ENCODE assay signal across 9 cellular contexts in the genomic region with DNA sequence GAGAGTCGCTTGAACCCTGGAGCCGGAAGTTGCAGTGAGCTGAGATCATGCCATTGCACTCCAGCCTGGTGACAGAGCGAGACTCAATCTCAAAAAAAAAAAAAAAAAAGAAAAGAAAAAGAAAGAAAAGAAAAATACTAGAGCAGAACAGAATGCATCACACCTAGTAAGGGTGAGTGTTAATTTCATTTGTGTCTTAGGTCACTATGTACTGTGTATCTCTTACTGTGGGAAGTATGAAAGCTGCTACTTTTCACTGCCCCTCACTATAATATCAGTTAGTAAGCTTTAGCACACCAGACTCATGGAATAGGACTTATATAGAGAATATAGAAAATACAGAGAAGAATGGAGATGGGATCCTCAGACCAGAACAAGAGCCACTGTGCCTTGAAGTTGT. TPM values are rescaled to one million over a fixed set of nuclear protein-coding genes. Genes with fewer than 3 reads are reported as not detected.
DNase-seq lines count a peak whose midpoint lies in the region; ATAC-seq and TF ChIP-seq lines count a peak whose summit lies in the region.
"Had no signal": no experiment of that assay in that cellular context is flagged by ENCODE, and none has a peak within 500 bp of the region (broad histone marks: within the 10 kb centered on the region; RNA-seq: fewer than 3 reads in every experiment).

No MANE protein-coding gene starts in this region.

- H3K36me3 ChIP-seq in fibroblast of lung (ENCODE audit: control insufficient read depth, insufficient read depth, low read length) (peaks cover 13% of the 10 kb centered on the region), tibial artery (peaks cover 42 to 53% (median 44%) of the 10 kb centered on the region in 3 donors), PC-3 (ENCODE audit: low read depth, low read length) (peaks cover 12% of the 10 kb centered on the region)

- ATAC-seq in HG02623 (IDR thresholded peaks at IDR 0.05; ENCODE audit: unreplicated experiment) (no peak), PC-3 (no peak)

- no peaks in the 10 kb centered on the region for H3K9me3 ChIP-seq in fibroblast of lung (ENCODE audit: control insufficient read depth, insufficient read depth, low read depth, low read length)
- H3K9me3 ChIP-seq in tibial artery = no peaks in the 10 kb centered on the region
- H3K9me3 ChIP-seq in PC-3 (ENCODE audit: low read length) = no peaks in the 10 kb centered on the region

- no TSS peak for BruUV-seq in PC-3 (replicated peaks; lab: Mats Ljungman, UMichigan)

- no peaks in the 10 kb centered on the region for H3K9me3 Mint-ChIP-seq in activated naive CD4-positive, alpha-beta T cell treated with anti-CD3 and anti-CD28 coated beads, Interleukin-2, amount 50 U/mL, for 24 hours
- H3K9me3 Mint-ChIP-seq in IgD-negative memory B cell = no peaks in the 10 kb centered on the region

- H3F3A ChIP-seq in PC-3 (ENCODE audit: low read length, unreplicated experiment) = no peaks in the 10 kb centered on the region

- no peak overlapping the region for H3K9ac ChIP-seq in fibroblast of lung (ENCODE audit: insufficient read depth, low read length)
- no peak overlapping the region for H3K9ac ChIP-seq in PC-3 (ENCODE audit: low read length)

- no peak overlapping the region for H3K4me3 Mint-ChIP-seq in activated naive CD4-positive, alpha-beta T cell treated with anti-CD3 and anti-CD28 coated beads, Interleukin-2, amount 50 U/mL, for 24 hours
- peak overlapping the region in 2 of 4 donors; percentile 13 to 79 for H3K4me3 Mint-ChIP-seq in IgD-negative memory B cell

- peaks cover 13% of the 10 kb centered on the region for H3K36me3 Mint-ChIP-seq in activated naive CD4-positive, alpha-beta T cell treated with anti-CD3 and anti-CD28 coated beads, Interleukin-2, amount 50 U/mL, for 24 hours
- H3K36me3 Mint-ChIP-seq in IgD-negative memory B cell = no peaks in the 10 kb centered on the region

- POLR2A ChIA-PET in PC-3 (lab: Charles Lee; ENCODE audit: unreplicated experiment) = no interaction called here

- H2AFZ ChIP-seq in fibroblast of lung (ENCODE audit: low read length) = no peak overlapping the region
- no peak overlapping the region for H2AFZ ChIP-seq in PC-3 (ENCODE audit: low read length)

- no peak overlapping the region for H3K4me3 ChIP-seq in fibroblast of lung (replicated peaks in 1 of 4; ENCODE audit: control extremely low read depth in 1 of 4, insufficient read depth in 1 of 4, low read depth in 3 of 4, low read length in 4 of 4)
- no peak overlapping the region for H3K4me3 ChIP-seq in tibial artery
- no peak overlapping the region for H3K4me3 ChIP-seq in PC-3 (ENCODE audit: low read length)

- no peaks in the 10 kb centered on the region for H3K27me3 ChIP-seq in fibroblast of lung (ENCODE audit: control insufficient read depth, insufficient read depth, low read length)
- H3K27me3 ChIP-seq in tibial artery = no peaks in the 10 kb centered on the region
- no peaks in the 10 kb centered on the region for H3K27me3 ChIP-seq in PC-3 (ENCODE audit: low read length)

- H3K79me2 ChIP-seq in fibroblast of lung (ENCODE audit: control insufficient read depth, insufficient read depth, low read length) (peaks cover 60% of the 10 kb centered on the region), PC-3 (ENCODE audit: low read length) (no peaks in the 10 kb centered on the region)

- CTCF ChIA-PET in PC-3 (lab: Charles Lee) = interaction anchor here (2.3 kb wide), 1 partner anchor 80 kb away, joined by 8 read pairs; no protein-coding TSS in a partner anchor

- H3K4me1 ChIP-seq in fibroblast of lung (ENCODE audit: control insufficient read depth, extremely low read depth, insufficient read depth, low read length) = peaks cover 22% of the 10 kb centered on the region
- peaks cover 0 to 94% (median 25%) of the 10 kb centered on the region in 4 donors for H3K4me1 ChIP-seq in tibial artery
- H3K4me1 ChIP-seq in PC-3 (ENCODE audit: insufficient read depth, low read length) = no peaks in the 10 kb centered on the region; the same call in 1 of the 2 replicates

- H3K27ac ChIP-seq in fibroblast of lung (ENCODE audit: insufficient read depth, low read length) = peak overlapping the region; percentile 32
- peak overlapping the region; percentile 72 to 84 for H3K27ac ChIP-seq in tibial artery
- H3K27ac ChIP-seq in PC-3 (ENCODE audit: low read length) = no peak overlapping the region

- peak overlapping the region; percentile 47 for H3K27ac Mint-ChIP-seq in activated naive CD4-positive, alpha-beta T cell treated with anti-CD3 and anti-CD28 coated beads, Interleukin-2, amount 50 U/mL, for 24 hours
- H3K27ac Mint-ChIP-seq in IgD-negative memory B cell = peak overlapping the region in 2 of 3 donors; percentile 16 to 71

- DNase-seq in activated naive CD4-positive, alpha-beta T cell treated with Interleukin-2 at 50 U/mL for 16 hours = no peak
- DNase-seq in fibroblast of lung (ENCODE audit: low read depth in 2 of 2) (no peak), tibial artery (no peak), PC-3 (no peak)
- no peak for DNase-seq in stimulated activated CD4-positive, alpha-beta T cell treated with anti-CD3 and anti-CD28 coated beads, Interleukin-15, amount 100 ng/mL, for 24 hours
- DNase-seq: NCI-H1048 had no signal

- no peaks in the 10 kb centered on the region for H4K20me1 ChIP-seq in fibroblast of lung (ENCODE audit: control insufficient read depth, extremely low read depth, insufficient read depth, low read length)
- H4K20me1 ChIP-seq in PC-3 (ENCODE audit: low read length) = no peaks in the 10 kb centered on the region

- H3K4me1 Mint-ChIP-seq in activated naive CD4-positive, alpha-beta T cell treated with anti-CD3 and anti-CD28 coated beads, Interleukin-2, amount 50 U/mL, for 24 hours = peaks cover 35% of the 10 kb centered on the region
- peaks cover 26 to 36% (median 34%) of the 10 kb centered on the region in 3 donors for H3K4me1 Mint-ChIP-seq in IgD-negative memory B cell

- no peaks in the 10 kb centered on the region for H3K9me2 ChIP-seq in PC-3 (replicated peaks; ENCODE audit: low read length)

- H3K4me2 ChIP-seq in fibroblast of lung (ENCODE audit: extremely low read depth, insufficient read depth, low read length) = no peak overlapping the region
- H3K4me2 ChIP-seq in PC-3 (ENCODE audit: low read length) = no peak overlapping the region; the same call in 1 of the 2 replicates

- no peak for TF ChIP-seq CTCF in fibroblast of lung (conservative IDR thresholded peaks at IDR 0.05 in 1 of 2, IDR thresholded peaks at IDR 0.05 in 1 of 2; ENCODE audit: low read depth in 1 of 2, low read length in 2 of 2)
- TF ChIP-seq CTCF in tibial artery (IDR thresholded peaks at IDR 0.05) = no peak
- no peak for TF ChIP-seq CTCF in PC-3 (conservative IDR thresholded peaks at IDR 0.05; ENCODE audit: low read depth, low read length)

- no peaks in the 10 kb centered on the region for H3K27me3 Mint-ChIP-seq in activated naive CD4-positive, alpha-beta T cell treated with anti-CD3 and anti-CD28 coated beads, Interleukin-2, amount 50 U/mL, for 24 hours
- H3K27me3 Mint-ChIP-seq in IgD-negative memory B cell = no peaks in the 10 kb centered on the region

- intact Hi-C loops in tibial artery (cut with DNase I; ENCODE audit: low total_unique reads) = no loop called here
- intact Hi-C loops in PC-3 (cut with micrococcal nuclease) = loop anchor here (1.0 to 5.0 kb wide), 2 partner anchors 34 to 80 kb away; no protein-coding TSS in a partner anchor

RNA-seq across cellular contexts. Expression of gene RASA2, which starts 45.9 kb away (rescaled TPM):
- polyA plus RNA-seq in IgD-negative memory B cell (27.0 TPM), fibroblast of lung (8.4 and 10.0 TPM in 2 replicates)
- total RNA-seq in fibroblast of lung (10.0 and 11.4 TPM in 2 replicates), PC-3 (2014; rRNA removed) (3.7 and 4.0 TPM in 2 replicates)
- polyA plus RNA-seq in fibroblast of lung (2012) = 3.9 and 4.7 TPM in 2 replicates
- 0.51 and 1.2 TPM in 2 replicates for polyA minus RNA-seq in fibroblast of lung (ENCODE audit: low replicate concordance)
